In the genomic region with DNA sequence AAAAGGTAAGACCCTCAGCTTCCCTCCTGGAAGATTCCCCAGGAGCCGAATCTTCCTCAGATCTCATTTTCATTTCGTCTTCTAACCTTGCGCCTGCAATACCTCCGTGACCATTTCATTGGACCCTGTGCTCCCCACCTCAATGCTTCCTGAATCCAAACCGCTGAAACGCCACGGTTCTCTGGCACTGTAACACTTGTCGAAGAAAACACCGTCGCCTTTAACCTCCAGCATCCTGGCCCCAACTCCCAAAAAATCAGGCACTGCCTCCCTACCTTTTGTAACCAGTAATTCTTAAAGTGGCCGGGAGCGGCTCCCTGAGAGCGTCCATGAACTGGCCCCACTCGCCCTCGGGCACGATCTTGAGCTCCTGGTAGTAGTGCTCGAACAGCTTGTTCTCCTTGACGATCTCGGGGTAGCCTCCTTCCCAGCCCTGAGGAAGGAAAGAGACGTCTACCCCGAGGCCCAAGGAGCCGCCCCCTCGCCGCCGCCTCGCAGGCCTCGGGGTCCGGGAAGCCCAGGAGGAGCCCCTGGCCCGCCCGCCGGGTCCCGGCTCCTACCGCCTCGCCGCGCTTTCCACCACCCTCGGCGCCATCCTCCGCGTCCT, we compare ENCODE assay signal across 1 cellular context.
A peak's percentile ranks its signal among the peaks of the same experiment; 100 is the strongest.
TF ChIP-seq lines count a peak whose summit lies in the region.

No MANE protein-coding gene starts in this region.

TF ChIP-seq in WTC11, 78 proteins besides CTCF, POLR2A, EP300 and RAD21 (continued from another document):
- TF ChIP-seq, protein P1, sequence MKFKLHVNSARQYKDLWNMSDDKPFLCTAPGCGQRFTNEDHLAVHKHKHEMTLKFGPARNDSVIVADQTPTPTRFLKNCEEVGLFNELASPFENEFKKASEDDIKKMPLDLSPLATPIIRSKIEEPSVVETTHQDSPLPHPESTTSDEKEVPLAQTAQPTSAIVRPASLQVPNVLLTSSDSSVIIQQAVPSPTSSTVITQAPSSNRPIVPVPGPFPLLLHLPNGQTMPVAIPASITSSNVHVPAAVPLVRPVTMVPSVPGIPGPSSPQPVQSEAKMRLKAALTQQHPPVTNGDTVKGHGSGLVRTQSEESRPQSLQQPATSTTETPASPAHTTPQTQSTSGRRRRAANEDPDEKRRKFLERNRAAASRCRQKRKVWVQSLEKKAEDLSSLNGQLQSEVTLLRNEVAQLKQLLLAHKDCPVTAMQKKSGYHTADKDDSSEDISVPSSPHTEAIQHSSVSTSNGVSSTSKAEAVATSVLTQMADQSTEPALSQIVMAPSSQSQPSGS (CRISPR knock-in tag; IDR thresholded peaks at IDR 0.05; ENCODE audit: borderline replicate concordance, low read depth) = no peak
- TF ChIP-seq ZNF232 (CRISPR knock-in tag; IDR thresholded peaks at IDR 0.05) (0 out of 2 replicates have a peak, but pooled peaks have one; percentile 19), TEAD1 (CRISPR knock-in tag; IDR thresholded peaks at IDR 0.05) (no peak), SP1 (CRISPR knock-in tag; conservative IDR thresholded peaks at IDR 0.05) (no peak), IRF2 (CRISPR knock-in tag; IDR thresholded peaks at IDR 0.05; ENCODE audit: borderline replicate concordance, low read depth) (no peak), CREB1 (CRISPR knock-in tag; IDR thresholded peaks at IDR 0.05) (no peak), GRHL2 (CRISPR knock-in tag; IDR thresholded peaks at IDR 0.05; ENCODE audit: insufficient replicate concordance, severe bottlenecking) (no peak), CBFB (CRISPR knock-in tag; IDR thresholded peaks at IDR 0.05; ENCODE audit: low read depth) (no peak), ZNF138 (CRISPR knock-in tag; conservative IDR thresholded peaks at IDR 0.05) (no peak), ZNF416 (CRISPR knock-in tag; IDR thresholded peaks at IDR 0.05) (peak; percentile 62; the same call in 1 of the 2 replicates), KAT7 (CRISPR knock-in tag; IDR thresholded peaks at IDR 0.05; ENCODE audit: borderline replicate concordance) (no peak), TP53 (CRISPR knock-in tag; IDR thresholded peaks at IDR 0.05) (no peak), NR3C1 (CRISPR knock-in tag; conservative IDR thresholded peaks at IDR 0.05; ENCODE audit: low read depth) (no peak)
- TF ChIP-seq, protein P2, sequence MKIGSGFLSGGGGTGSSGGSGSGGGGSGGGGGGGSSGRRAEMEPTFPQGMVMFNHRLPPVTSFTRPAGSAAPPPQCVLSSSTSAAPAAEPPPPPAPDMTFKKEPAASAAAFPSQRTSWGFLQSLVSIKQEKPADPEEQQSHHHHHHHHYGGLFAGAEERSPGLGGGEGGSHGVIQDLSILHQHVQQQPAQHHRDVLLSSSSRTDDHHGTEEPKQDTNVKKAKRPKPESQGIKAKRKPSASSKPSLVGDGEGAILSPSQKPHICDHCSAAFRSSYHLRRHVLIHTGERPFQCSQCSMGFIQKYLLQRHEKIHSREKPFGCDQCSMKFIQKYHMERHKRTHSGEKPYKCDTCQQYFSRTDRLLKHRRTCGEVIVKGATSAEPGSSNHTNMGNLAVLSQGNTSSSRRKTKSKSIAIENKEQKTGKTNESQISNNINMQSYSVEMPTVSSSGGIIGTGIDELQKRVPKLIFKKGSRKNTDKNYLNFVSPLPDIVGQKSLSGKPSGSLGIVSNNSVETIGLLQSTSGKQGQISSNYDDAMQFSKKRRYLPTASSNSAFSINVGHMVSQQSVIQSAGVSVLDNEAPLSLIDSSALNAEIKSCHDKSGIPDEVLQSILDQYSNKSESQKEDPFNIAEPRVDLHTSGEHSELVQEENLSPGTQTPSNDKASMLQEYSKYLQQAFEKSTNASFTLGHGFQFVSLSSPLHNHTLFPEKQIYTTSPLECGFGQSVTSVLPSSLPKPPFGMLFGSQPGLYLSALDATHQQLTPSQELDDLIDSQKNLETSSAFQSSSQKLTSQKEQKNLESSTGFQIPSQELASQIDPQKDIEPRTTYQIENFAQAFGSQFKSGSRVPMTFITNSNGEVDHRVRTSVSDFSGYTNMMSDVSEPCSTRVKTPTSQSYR (CRISPR knock-in tag; IDR thresholded peaks at IDR 0.05) = no peak
- TF ChIP-seq, protein P3, sequence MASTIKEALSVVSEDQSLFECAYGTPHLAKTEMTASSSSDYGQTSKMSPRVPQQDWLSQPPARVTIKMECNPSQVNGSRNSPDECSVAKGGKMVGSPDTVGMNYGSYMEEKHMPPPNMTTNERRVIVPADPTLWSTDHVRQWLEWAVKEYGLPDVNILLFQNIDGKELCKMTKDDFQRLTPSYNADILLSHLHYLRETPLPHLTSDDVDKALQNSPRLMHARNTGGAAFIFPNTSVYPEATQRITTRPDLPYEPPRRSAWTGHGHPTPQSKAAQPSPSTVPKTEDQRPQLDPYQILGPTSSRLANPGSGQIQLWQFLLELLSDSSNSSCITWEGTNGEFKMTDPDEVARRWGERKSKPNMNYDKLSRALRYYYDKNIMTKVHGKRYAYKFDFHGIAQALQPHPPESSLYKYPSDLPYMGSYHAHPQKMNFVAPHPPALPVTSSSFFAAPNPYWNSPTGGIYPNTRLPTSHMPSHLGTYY (CRISPR knock-in tag; IDR thresholded peaks at IDR 0.05) = 0 out of 2 replicates have a peak, but pooled peaks have one; percentile 47
